19 cellular contexts compared by ENCODE assay signal in genomic region chr21:44005071-44005470, GRCh38.
"Had no signal": no experiment of that assay in that cellular context is flagged by ENCODE, and none has a peak within 500 bp of the region (broad histone marks: within the 10 kb centered on the region; RNA-seq: fewer than 3 reads in every experiment).

No MANE protein-coding gene starts in this region.

- DNase-seq: activated B cell treated with CpG ODN at 0.5 μM for 24 hours; activated CD4-positive, alpha-beta memory T cell treated with anti-CD3 and anti-CD28 coated beads, Interleukin-2, amount 10 ng/mL, durations not matched to agents 7 days and 5 days; activated CD4-positive, alpha-beta T cell treated with anti-CD3 and anti-CD28 coated beads for 48 hours; activated CD8-positive, alpha-beta memory T cell treated with anti-CD3 and anti-CD28 coated beads, Interleukin-2, amount 10 ng/mL, durations not matched to agents 7 days and 5 days; activated naive CD4-positive, alpha-beta T cell treated with anti-CD3 and anti-CD28 coated beads for 36 hours; brain microvascular endothelial cell; central memory CD4-positive, alpha-beta T cell; colonic mucosa; erythroblast; foreskin melanocyte; head of caudate nucleus; stimulated activated CD4-positive, alpha-beta T cell treated with anti-CD3 and anti-CD28 coated beads, Interleukin-2, amount 100 ng/mL, for 24 hours; stimulated activated naive CD4-positive, alpha-beta T cell treated with Interleukin-2 at 50 U/mL for 16 hours; T-helper 1 cell; T-helper 9 cell; tibial artery had no signal

- H3K9me3 Mint-ChIP-seq: activated B cell treated with CpG ODN at 0.5 μM for 24 hours; activated CD4-positive, alpha-beta memory T cell treated with anti-CD3 and anti-CD28 coated beads, Interleukin-2, amount 10 ng/mL, durations not matched to agents 7 days and 5 days; activated naive CD4-positive, alpha-beta T cell treated with anti-CD3 and anti-CD28 coated beads for 36 hours; natural killer cell treated with Interleukin-12 subunit alpha and Interleukin-12 subunit beta and Interleukin-15 and Interleukin-18, amount 100 ng/mL, for 72 hours had no signal

- FAIRE-seq: endometrium had no signal

- H3K27me3 Mint-ChIP-seq: activated B cell treated with CpG ODN at 0.5 μM for 24 hours; activated CD4-positive, alpha-beta memory T cell treated with anti-CD3 and anti-CD28 coated beads, Interleukin-2, amount 10 ng/mL, durations not matched to agents 7 days and 5 days; activated CD8-positive, alpha-beta memory T cell treated with anti-CD3 and anti-CD28 coated beads, Interleukin-2, amount 10 ng/mL, durations not matched to agents 7 days and 5 days; natural killer cell treated with Interleukin-12 subunit alpha and Interleukin-12 subunit beta and Interleukin-15 and Interleukin-18, amount 100 ng/mL, for 72 hours had no signal

- H3K27ac Mint-ChIP-seq: activated B cell treated with CpG ODN at 0.5 μM for 24 hours; activated CD4-positive, alpha-beta memory T cell treated with anti-CD3 and anti-CD28 coated beads, Interleukin-2, amount 10 ng/mL, durations not matched to agents 7 days and 5 days; activated CD8-positive, alpha-beta memory T cell treated with anti-CD3 and anti-CD28 coated beads, Interleukin-2, amount 10 ng/mL, durations not matched to agents 7 days and 5 days; activated naive CD4-positive, alpha-beta T cell treated with anti-CD3 and anti-CD28 coated beads for 36 hours; natural killer cell treated with Interleukin-12 subunit alpha and Interleukin-12 subunit beta and Interleukin-15 and Interleukin-18, amount 100 ng/mL, for 72 hours had no signal

- H3K36me3 ChIP-seq: brain microvascular endothelial cell, colonic mucosa, neutrophil, tibial artery had no signal

- H3K36me3 Mint-ChIP-seq: natural killer cell treated with Interleukin-12 subunit alpha and Interleukin-12 subunit beta and Interleukin-15 and Interleukin-18, amount 100 ng/mL, for 72 hours had no signal

- H3K4me1 Mint-ChIP-seq: activated B cell treated with CpG ODN at 0.5 μM for 24 hours had no signal

- H3K9me3 ChIP-seq: colonic mucosa, neutrophil, tibial artery had no signal

- ATAC-seq: activated CD8-positive, alpha-beta memory T cell treated with anti-CD3 and anti-CD28 coated beads, Interleukin-2, amount 10 ng/mL, durations not matched to agents 7 days and 5 days; natural killer cell treated with Interleukin-12 subunit alpha and Interleukin-12 subunit beta and Interleukin-15 and Interleukin-18, amount 100 ng/mL, for 72 hours had no signal

- H3K4me3 ChIP-seq: colonic mucosa, tibial artery had no signal

- H3K4me1 ChIP-seq: colonic mucosa had no signal

- H3K4me3 Mint-ChIP-seq: activated B cell treated with CpG ODN at 0.5 μM for 24 hours; activated CD4-positive, alpha-beta memory T cell treated with anti-CD3 and anti-CD28 coated beads, Interleukin-2, amount 10 ng/mL, durations not matched to agents 7 days and 5 days; activated CD8-positive, alpha-beta memory T cell treated with anti-CD3 and anti-CD28 coated beads, Interleukin-2, amount 10 ng/mL, durations not matched to agents 7 days and 5 days; activated naive CD4-positive, alpha-beta T cell treated with anti-CD3 and anti-CD28 coated beads for 36 hours; natural killer cell treated with Interleukin-12 subunit alpha and Interleukin-12 subunit beta and Interleukin-15 and Interleukin-18, amount 100 ng/mL, for 72 hours had no signal

- H3K27ac ChIP-seq: colonic mucosa, neutrophil had no signal

- H3K27me3 ChIP-seq: brain microvascular endothelial cell, colonic mucosa, neutrophil had no signal
